ENCODE assay signal across 1 cellular context in the genomic region with DNA sequence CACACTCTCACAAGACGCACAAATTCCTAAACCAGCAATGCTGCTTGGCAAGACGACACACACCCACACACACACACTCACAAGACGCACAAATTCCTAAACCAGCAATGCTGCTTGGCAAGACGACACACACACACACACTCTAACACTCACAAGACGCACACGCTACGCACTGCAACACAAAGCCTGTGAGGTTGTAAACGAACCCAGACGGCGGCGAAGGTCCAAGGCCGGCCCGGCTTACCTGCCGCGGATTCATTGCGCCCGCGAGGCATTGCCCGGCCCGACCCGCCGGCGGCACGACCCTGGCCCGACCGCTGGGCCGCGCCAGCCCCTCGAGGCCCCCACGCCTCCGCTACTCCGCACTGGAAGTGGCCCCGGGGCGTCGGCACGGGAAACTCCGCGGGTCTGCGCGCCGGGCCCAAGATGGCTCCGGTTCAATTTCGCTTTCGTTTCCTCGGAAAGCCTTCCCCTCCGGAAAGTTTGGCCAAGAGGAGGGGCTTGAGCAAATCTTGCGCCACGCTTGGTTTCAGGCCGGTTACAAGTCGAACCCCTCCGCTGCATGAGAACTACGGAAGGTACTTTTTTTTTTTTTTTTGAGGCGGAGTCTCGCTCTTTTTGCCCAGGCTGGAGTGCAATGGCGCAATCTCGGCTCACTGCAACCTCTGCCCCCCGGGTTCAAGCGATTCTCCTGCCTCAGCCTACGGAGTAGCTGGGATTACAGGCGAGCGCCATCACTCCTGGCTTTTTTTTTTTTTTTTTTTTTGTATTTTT.
TF ChIP-seq lines count a peak whose summit lies in the region.

A gene with protein sequence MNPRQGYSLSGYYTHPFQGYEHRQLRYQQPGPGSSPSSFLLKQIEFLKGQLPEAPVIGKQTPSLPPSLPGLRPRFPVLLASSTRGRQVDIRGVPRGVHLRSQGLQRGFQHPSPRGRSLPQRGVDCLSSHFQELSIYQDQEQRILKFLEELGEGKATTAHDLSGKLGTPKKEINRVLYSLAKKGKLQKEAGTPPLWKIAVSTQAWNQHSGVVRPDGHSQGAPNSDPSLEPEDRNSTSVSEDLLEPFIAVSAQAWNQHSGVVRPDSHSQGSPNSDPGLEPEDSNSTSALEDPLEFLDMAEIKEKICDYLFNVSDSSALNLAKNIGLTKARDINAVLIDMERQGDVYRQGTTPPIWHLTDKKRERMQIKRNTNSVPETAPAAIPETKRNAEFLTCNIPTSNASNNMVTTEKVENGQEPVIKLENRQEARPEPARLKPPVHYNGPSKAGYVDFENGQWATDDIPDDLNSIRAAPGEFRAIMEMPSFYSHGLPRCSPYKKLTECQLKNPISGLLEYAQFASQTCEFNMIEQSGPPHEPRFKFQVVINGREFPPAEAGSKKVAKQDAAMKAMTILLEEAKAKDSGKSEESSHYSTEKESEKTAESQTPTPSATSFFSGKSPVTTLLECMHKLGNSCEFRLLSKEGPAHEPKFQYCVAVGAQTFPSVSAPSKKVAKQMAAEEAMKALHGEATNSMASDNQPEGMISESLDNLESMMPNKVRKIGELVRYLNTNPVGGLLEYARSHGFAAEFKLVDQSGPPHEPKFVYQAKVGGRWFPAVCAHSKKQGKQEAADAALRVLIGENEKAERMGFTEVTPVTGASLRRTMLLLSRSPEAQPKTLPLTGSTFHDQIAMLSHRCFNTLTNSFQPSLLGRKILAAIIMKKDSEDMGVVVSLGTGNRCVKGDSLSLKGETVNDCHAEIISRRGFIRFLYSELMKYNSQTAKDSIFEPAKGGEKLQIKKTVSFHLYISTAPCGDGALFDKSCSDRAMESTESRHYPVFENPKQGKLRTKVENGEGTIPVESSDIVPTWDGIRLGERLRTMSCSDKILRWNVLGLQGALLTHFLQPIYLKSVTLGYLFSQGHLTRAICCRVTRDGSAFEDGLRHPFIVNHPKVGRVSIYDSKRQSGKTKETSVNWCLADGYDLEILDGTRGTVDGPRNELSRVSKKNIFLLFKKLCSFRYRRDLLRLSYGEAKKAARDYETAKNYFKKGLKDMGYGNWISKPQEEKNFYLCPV (minus strand): TSS at position 439 of the 774 bp plus-strand sequence. CDS start 180 bp downstream, at position 259.

TF ChIP-seq in K562, 482 proteins besides CTCF, POLR2A, EP300 and RAD21 (continued from another document and continues in another):
- TF ChIP-seq ZNF449 (CRISPR knock-in tag; IDR thresholded peaks at IDR 0.05) (no peak), TEAD4 (IDR thresholded peaks at IDR 0.05; ENCODE audit: low read length) (no peak), TEAD4 (CRISPR knock-in tag; IDR thresholded peaks at IDR 0.05; ENCODE audit: borderline replicate concordance) (no peak), ASH1L (IDR thresholded peaks at IDR 0.05; ENCODE audit: borderline replicate concordance, low read depth, partially characterized antibody) (no peak), HDAC8 (tag; IDR thresholded peaks at IDR 0.05) (no peak), CHD4 (IDR thresholded peaks at IDR 0.05; ENCODE audit: insufficient read depth, insufficient replicate concordance, low read depth, low read length, poor library complexity, severe bottlenecking) (no peak), TFE3 (CRISPR knock-in tag; IDR thresholded peaks at IDR 0.05) (no peak), NR2C2 (CRISPR knock-in tag; IDR thresholded peaks at IDR 0.05) (no peak), NR2C2 (tag; IDR thresholded peaks at IDR 0.05) (peak; percentile 66), ESRRB (CRISPR knock-in tag; IDR thresholded peaks at IDR 0.05; ENCODE audit: borderline replicate concordance) (no peak), DDX20 (tag; IDR thresholded peaks at IDR 0.05; ENCODE audit: low read depth) (no peak), CHCHD3 (CRISPR knock-in tag; IDR thresholded peaks at IDR 0.05) (no peak), AFF4 (CRISPR knock-in tag; IDR thresholded peaks at IDR 0.05) (0 out of 2 replicates have a peak, but pooled peaks have one; percentile 29), ZNF239 (CRISPR knock-in tag; IDR thresholded peaks at IDR 0.05) (no peak), CREB1 (IDR thresholded peaks at IDR 0.05) (no peak), CREB1 (CRISPR knock-in tag; IDR thresholded peaks at IDR 0.05) (no peak; the same call in 1 of the 2 replicates), KDM5B (IDR thresholded peaks at IDR 0.05; ENCODE audit: insufficient replicate concordance, low read depth, low read length) (no peak), POU5F1 (IDR thresholded peaks at IDR 0.05; ENCODE audit: borderline replicate concordance, low read depth, low read length, partially characterized antibody) (no peak), RBM14 (IDR thresholded peaks at IDR 0.05; ENCODE audit: borderline replicate concordance, insufficient read depth, low read depth, low read length) (no peak), MAFG (tag; conservative IDR thresholded peaks at IDR 0.05) (no peak), ZNF217 (CRISPR knock-in tag; IDR thresholded peaks at IDR 0.05) (no peak), MBD1 (CRISPR knock-in tag; IDR thresholded peaks at IDR 0.05) (no peak), KLF16 (IDR thresholded peaks at IDR 0.05) (no peak), ZNF764 (CRISPR knock-in tag; IDR thresholded peaks at IDR 0.05; ENCODE audit: low read depth) (no peak), NUFIP1 (IDR thresholded peaks at IDR 0.05; ENCODE audit: partially characterized antibody) (no peak)
- TF ChIP-seq, protein P1, sequence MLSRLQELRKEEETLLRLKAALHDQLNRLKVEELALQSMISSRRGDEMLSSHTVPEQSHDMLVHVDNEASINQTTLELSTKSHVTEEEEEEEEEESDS (CRISPR knock-in tag; IDR thresholded peaks at IDR 0.05) = no peak
- TF ChIP-seq, protein P2, sequence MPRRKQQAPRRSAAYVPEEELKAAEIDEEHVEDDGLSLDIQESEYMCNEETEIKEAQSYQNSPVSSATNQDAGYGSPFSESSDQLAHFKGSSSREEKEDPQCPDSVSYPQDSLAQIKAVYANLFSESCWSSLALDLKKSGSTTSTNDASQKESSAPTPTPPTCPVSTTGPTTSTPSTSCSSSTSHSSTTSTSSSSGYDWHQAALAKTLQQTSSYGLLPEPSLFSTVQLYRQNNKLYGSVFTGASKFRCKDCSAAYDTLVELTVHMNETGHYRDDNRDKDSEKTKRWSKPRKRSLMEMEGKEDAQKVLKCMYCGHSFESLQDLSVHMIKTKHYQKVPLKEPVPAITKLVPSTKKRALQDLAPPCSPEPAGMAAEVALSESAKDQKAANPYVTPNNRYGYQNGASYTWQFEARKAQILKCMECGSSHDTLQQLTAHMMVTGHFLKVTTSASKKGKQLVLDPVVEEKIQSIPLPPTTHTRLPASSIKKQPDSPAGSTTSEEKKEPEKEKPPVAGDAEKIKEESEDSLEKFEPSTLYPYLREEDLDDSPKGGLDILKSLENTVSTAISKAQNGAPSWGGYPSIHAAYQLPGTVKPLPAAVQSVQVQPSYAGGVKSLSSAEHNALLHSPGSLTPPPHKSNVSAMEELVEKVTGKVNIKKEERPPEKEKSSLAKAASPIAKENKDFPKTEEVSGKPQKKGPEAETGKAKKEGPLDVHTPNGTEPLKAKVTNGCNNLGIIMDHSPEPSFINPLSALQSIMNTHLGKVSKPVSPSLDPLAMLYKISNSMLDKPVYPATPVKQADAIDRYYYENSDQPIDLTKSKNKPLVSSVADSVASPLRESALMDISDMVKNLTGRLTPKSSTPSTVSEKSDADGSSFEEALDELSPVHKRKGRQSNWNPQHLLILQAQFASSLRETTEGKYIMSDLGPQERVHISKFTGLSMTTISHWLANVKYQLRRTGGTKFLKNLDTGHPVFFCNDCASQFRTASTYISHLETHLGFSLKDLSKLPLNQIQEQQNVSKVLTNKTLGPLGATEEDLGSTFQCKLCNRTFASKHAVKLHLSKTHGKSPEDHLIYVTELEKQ (CRISPR knock-in tag; IDR thresholded peaks at IDR 0.05) = no peak
- TF ChIP-seq, protein P3, sequence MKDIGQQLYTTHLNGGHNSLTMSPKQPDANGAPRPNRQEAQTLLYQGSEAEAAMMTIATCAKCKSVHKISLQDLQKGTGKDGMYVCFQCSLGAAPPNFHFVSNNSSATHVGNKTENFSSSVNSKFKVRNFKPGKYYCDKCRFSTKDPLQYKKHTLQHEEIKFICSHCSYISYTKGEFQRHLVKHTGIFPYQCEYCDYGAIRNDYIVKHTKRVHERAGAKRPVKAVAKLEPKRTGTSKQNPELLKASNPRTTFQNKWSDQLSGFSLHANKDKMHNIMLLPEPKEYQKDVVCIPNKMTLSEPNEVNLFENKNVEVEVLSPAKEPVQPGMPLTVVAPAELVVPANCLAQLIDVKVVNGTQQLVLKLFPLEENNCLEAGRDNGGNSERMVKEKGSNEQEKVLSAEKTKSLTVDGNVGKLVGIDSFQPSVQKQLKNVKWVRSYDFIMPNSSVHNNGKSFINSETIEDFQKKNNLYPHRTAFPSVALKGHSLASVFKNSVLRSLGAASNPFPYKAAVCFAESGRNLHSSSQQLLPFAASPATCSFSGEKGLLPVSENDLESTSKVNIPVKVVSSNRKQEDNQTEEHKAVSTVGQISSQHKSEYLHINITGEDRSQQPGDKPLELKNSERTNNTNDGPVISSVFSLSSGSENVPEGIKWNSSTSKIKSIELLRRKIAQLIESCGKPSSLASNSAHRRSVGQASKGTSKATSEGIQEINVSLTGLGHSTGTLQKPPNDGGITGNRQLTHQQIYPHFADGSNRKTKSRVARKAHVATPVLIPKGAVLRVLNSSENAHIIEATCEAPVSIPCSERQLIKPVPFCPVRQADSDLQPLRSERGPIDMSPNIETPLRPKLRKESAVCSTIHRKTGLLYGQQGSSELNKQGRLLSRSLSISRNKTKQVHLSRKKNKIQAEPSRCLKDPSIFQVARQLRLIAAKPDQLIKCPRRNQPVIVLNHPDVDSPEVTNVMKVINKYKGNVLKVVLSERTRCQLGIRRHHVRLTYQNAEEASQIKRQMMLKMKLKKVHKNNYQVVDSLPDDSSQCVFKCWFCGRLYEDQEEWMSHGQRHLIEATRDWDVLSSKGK (CRISPR knock-in tag; IDR thresholded peaks at IDR 0.05) = no peak
